Comparison of ENCODE assay signal across 1 cellular context in the genomic region with DNA sequence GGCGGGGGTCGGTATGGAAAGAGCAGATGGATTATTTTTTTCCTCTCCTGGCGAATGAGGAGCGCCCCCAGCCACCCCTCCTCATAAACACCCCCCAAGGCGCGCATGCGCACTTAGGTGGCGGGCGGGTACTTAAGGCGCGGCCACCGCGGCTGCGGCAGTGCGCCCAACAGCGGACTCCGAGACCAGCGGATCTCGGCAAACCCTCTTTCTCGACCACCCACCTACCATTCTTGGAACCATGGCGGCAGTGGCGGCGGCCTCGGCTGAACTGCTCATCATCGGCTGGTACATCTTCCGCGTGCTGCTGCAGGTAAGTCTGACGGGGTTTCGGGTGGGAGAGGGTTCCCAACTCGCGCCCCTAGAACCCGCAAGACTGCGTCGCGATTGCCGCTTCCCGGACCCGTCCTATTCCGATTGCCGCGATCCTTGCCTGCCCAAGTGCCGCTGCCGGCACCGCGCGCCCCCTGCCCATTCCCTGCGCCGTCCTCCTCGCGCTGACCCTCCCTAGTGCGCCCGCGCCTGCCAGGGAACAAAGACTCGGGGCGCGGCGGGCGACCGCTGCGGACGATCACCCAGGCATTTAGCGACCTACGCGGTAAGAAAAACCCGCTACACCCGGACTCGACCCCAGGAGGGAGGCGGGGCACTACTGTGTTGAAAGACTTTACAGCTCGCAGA.
TF ChIP-seq lines count a peak whose summit lies in the region.

A gene with protein sequence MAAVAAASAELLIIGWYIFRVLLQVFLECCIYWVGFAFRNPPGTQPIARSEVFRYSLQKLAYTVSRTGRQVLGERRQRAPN (plus strand): TSS at position 160 of the 681 bp plus-strand sequence. CDS start 82 bp downstream, at position 242.

TF ChIP-seq in endothelial cell of umbilical vein, 7 proteins besides CTCF, POLR2A, EP300 and RAD21:
- TF ChIP-seq, protein P1, sequence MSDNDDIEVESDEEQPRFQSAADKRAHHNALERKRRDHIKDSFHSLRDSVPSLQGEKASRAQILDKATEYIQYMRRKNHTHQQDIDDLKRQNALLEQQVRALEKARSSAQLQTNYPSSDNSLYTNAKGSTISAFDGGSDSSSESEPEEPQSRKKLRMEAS (IDR thresholded peaks at IDR 0.05; ENCODE audit: insufficient read depth, insufficient read length), result no peak
- TF ChIP-seq JUN (IDR thresholded peaks at IDR 0.05; ENCODE audit: borderline replicate concordance, insufficient read depth, insufficient read length, low read depth) (no peak), POLR2AphosphoS5 (IDR thresholded peaks at IDR 0.05; ENCODE audit: insufficient read depth, low read depth, low read length) (no peak), EZH2 (IDR thresholded peaks at IDR 0.05; ENCODE audit: borderline replicate concordance, low read depth, low read length, severe bottlenecking) (no peak), MYC (IDR thresholded peaks at IDR 0.05; ENCODE audit: low read depth, low read length) (no peak), FOS (IDR thresholded peaks at IDR 0.05; ENCODE audit: borderline replicate concordance, insufficient read depth, low read length) (no peak), GATA2 (IDR thresholded peaks at IDR 0.05; ENCODE audit: insufficient read depth, insufficient read length, low read depth, low read length) (no peak)
